ENCODE assay signal across 12 cellular contexts in genomic region chr2:47501374-47502200, GRCh38.
DNase-seq lines count a peak whose midpoint lies in the region; ATAC-seq, FAIRE-seq and TF ChIP-seq lines count a peak whose summit lies in the region.
"Had no signal": no experiment of that assay in that cellular context is flagged by ENCODE, and none has a peak within 500 bp of the region (broad histone marks: within the 10 kb centered on the region; RNA-seq: fewer than 3 reads in every experiment).

No MANE protein-coding gene starts in this region.

- H3K4me3 Mint-ChIP-seq in activated T-cell treated with anti-CD3 and anti-CD28 coated beads, Interleukin-2, amount 50 U/mL, for 24 hours = no peak overlapping the region
- no peak overlapping the region for H3K4me3 Mint-ChIP-seq in activated T-cell treated with anti-CD3 and anti-CD28 coated beads, Interleukin-2, amount 50 U/mL, for 4 hours

- CTCF ChIA-PET in PC-3 (lab: Charles Lee) = no interaction called here

- DNase-seq in activated T-cell treated with anti-CD3 and anti-CD28 coated beads, Interleukin-2, amount 50 U/mL, for 24 hours = no peak
- DNase-seq in activated T-cell treated with anti-CD3 and anti-CD28 coated beads, Interleukin-2, amount 50 U/mL, for 4 hours = no peak
- peak; percentile 63 for DNase-seq in PC-3
- DNase-seq in cardiac fibroblast (ENCODE audit: low read depth in 2 of 2) = peak; percentile 41 to 80
- DNase-seq in pons (ENCODE audit: low spot score) = no peak
- no peak for DNase-seq in cerebellum (ENCODE audit: low spot score)
- DNase-seq in kidney = no peak
- DNase-seq: activated CD8-positive, alpha-beta memory T cell treated with anti-CD3 and anti-CD28 coated beads for 24 hours; body of pancreas; esophagus squamous epithelium; stimulated activated naive CD4-positive, alpha-beta T cell had no signal

- peak overlapping the region; percentile 46; the same call in 1 of the 2 replicates for H3K9ac ChIP-seq in PC-3 (ENCODE audit: low read length)
- H3K9ac ChIP-seq in skeletal muscle satellite cell (ENCODE audit: low read depth, low read length) = no peak overlapping the region
- H3K9ac ChIP-seq in kidney (ENCODE audit: low read length in 2 of 2) = no peak overlapping the region

- ATAC-seq in activated T-cell treated with anti-CD3 and anti-CD28 coated beads, Interleukin-2, amount 50 U/mL, for 4 hours = no peak
- peak; percentile 92 for ATAC-seq in PC-3
- ATAC-seq: body of pancreas had no signal

- peaks cover 13% of the 10 kb centered on the region for H3K4me1 ChIP-seq in PC-3 (ENCODE audit: insufficient read depth, low read length)
- H3K4me1 ChIP-seq in skeletal muscle satellite cell (ENCODE audit: control insufficient read depth, insufficient read depth, low read length) = peaks cover 10% of the 10 kb centered on the region
- no peaks in the 10 kb centered on the region for H3K4me1 ChIP-seq in kidney (ENCODE audit: control insufficient read depth in 1 of 2, insufficient read depth in 1 of 2, low read depth in 1 of 2, low read length in 2 of 2)
- H3K4me1 ChIP-seq: body of pancreas, esophagus squamous epithelium had no signal

- intact Hi-C loops in PC-3 (cut with micrococcal nuclease) (no loop called here), kidney (cut with DNase I) (no loop called here)

- no peak for FAIRE-seq in kidney (lab: Jason Lieb, UNC)

- H3K27ac Mint-ChIP-seq in activated T-cell treated with anti-CD3 and anti-CD28 coated beads, Interleukin-2, amount 50 U/mL, for 24 hours = peak overlapping the region; percentile 39

- no peak for TF ChIP-seq CTCF in PC-3 (conservative IDR thresholded peaks at IDR 0.05; ENCODE audit: low read depth, low read length)
- no peak for TF ChIP-seq CTCF in cardiac fibroblast (IDR thresholded peaks at IDR 0.05; ENCODE audit: low read depth, low read length)
- no peak for TF ChIP-seq CTCF in kidney (IDR thresholded peaks at IDR 0.05; ENCODE audit: borderline replicate concordance, extremely low read depth, insufficient read depth)

- H3K9me3 Mint-ChIP-seq in activated T-cell treated with anti-CD3 and anti-CD28 coated beads, Interleukin-2, amount 50 U/mL, for 24 hours = peaks cover 30% of the 10 kb centered on the region
- H3K9me3 Mint-ChIP-seq in activated T-cell treated with anti-CD3 and anti-CD28 coated beads, Interleukin-2, amount 50 U/mL, for 4 hours = peaks cover 20% of the 10 kb centered on the region

- H3K4me3 ChIP-seq in PC-3 (ENCODE audit: low read length) (no peak overlapping the region), cardiac fibroblast (replicated peaks in 1 of 2; ENCODE audit: low read depth in 2 of 2, low read length in 2 of 2) (no peak overlapping the region), skeletal muscle satellite cell (ENCODE audit: low read length) (no peak overlapping the region), kidney (ENCODE audit: low read length in 2 of 2) (no peak overlapping the region)
- H3K4me3 ChIP-seq: body of pancreas, esophagus squamous epithelium had no signal

- peaks cover 6% of the 10 kb centered on the region; the same call in 1 of the 2 replicates for H3K9me3 ChIP-seq in PC-3 (ENCODE audit: low read length)
- H3K9me3 ChIP-seq in skeletal muscle satellite cell (replicated peaks; ENCODE audit: low read length) = peaks cover 10% of the 10 kb centered on the region
- peaks cover 2 to 7% of the 10 kb centered on the region in 2 donors for H3K9me3 ChIP-seq in kidney (ENCODE audit: control insufficient read depth in 1 of 2, low read length in 2 of 2)

- H3K9me2 ChIP-seq in PC-3 (replicated peaks; ENCODE audit: low read length) = no peaks in the 10 kb centered on the region

- H3K79me2 ChIP-seq in PC-3 (ENCODE audit: low read length) = no peaks in the 10 kb centered on the region

- H3F3A ChIP-seq in PC-3 (ENCODE audit: low read length, unreplicated experiment) = no peaks in the 10 kb centered on the region

- no peaks in the 10 kb centered on the region for H3K27me3 Mint-ChIP-seq in activated T-cell treated with anti-CD3 and anti-CD28 coated beads, Interleukin-2, amount 50 U/mL, for 24 hours
- H3K27me3 Mint-ChIP-seq in activated T-cell treated with anti-CD3 and anti-CD28 coated beads, Interleukin-2, amount 50 U/mL, for 4 hours (ENCODE audit: low read depth) = peaks cover 2% of the 10 kb centered on the region

- H3K36me3 ChIP-seq in PC-3 (ENCODE audit: low read depth, low read length) (0 out of 2 replicates have a peak, but pooled peaks cover 6% of the 10 kb centered on the region), skeletal muscle satellite cell (ENCODE audit: insufficient read depth, low read length) (no peaks in the 10 kb centered on the region), kidney (ENCODE audit: control insufficient read depth in 1 of 2, insufficient read depth in 2 of 2, low read length in 2 of 2) (no peaks in the 10 kb centered on the region)
- H3K36me3 ChIP-seq: esophagus squamous epithelium had no signal

- no TSS peak for BruUV-seq in PC-3 (replicated peaks; lab: Mats Ljungman, UMichigan)

- H3K4me2 ChIP-seq in PC-3 (ENCODE audit: low read length) = peak overlapping the region; percentile 13; the same call in 1 of the 2 replicates
- H3K4me2 ChIP-seq in skeletal muscle satellite cell (ENCODE audit: low read length) = peak overlapping the region; percentile 18

- H4K20me1 ChIP-seq in PC-3 (ENCODE audit: low read length) = no peaks in the 10 kb centered on the region

- H3K27ac ChIP-seq in PC-3 (ENCODE audit: low read length) (peak overlapping the region; percentile 77), kidney (ENCODE audit: low read depth in 2 of 2, low read length in 2 of 2) (no peak overlapping the region)
- H3K27ac ChIP-seq: body of pancreas, esophagus squamous epithelium had no signal

- POLR2A ChIA-PET in PC-3 (lab: Charles Lee; ENCODE audit: unreplicated experiment) = interaction anchor here (0.5 to 0.6 kb wide), 2 partner anchors 33 to 138 kb away, joined by 3 to 42 read pairs; no protein-coding TSS in a partner anchor

- H3K27me3 ChIP-seq in PC-3 (ENCODE audit: low read length) (no peaks in the 10 kb centered on the region), skeletal muscle satellite cell (ENCODE audit: control insufficient read depth, insufficient read depth, low read length) (peaks cover 8% of the 10 kb centered on the region)
- H3K27me3 ChIP-seq: body of pancreas, esophagus squamous epithelium had no signal

- H2AFZ ChIP-seq in PC-3 (ENCODE audit: low read length) = no peak overlapping the region

- peaks cover 10% of the 10 kb centered on the region for H3K4me1 Mint-ChIP-seq in activated T-cell treated with anti-CD3 and anti-CD28 coated beads, Interleukin-2, amount 50 U/mL, for 24 hours (ENCODE audit: low read depth)
- H3K4me1 Mint-ChIP-seq in activated T-cell treated with anti-CD3 and anti-CD28 coated beads, Interleukin-2, amount 50 U/mL, for 4 hours (ENCODE audit: low read depth) = no peaks in the 10 kb centered on the region

- H3K36me3 Mint-ChIP-seq in activated T-cell treated with anti-CD3 and anti-CD28 coated beads, Interleukin-2, amount 50 U/mL, for 24 hours (ENCODE audit: low read depth) = peaks cover 28% of the 10 kb centered on the region
- peaks cover 9% of the 10 kb centered on the region for H3K36me3 Mint-ChIP-seq in activated T-cell treated with anti-CD3 and anti-CD28 coated beads, Interleukin-2, amount 50 U/mL, for 4 hours (ENCODE audit: insufficient read depth)

Comparison
In these comparisons a context has a peak if more than half of its experiments do, and no peak if none do; other contexts are left out.
1. DNase-seq: peak in PC-3 (single experiment) and cardiac fibroblast (2 of 2); none in activated T-cell treated with anti-CD3 and anti-CD28 coated beads, Interleukin-2, amount 50 U/mL, for 24 hours (single experiment), activated T-cell treated with anti-CD3 and anti-CD28 coated beads, Interleukin-2, amount 50 U/mL, for 4 hours (single experiment), pons (single experiment), cerebellum (single experiment) and kidney (single experiment).